In the genomic region with DNA sequence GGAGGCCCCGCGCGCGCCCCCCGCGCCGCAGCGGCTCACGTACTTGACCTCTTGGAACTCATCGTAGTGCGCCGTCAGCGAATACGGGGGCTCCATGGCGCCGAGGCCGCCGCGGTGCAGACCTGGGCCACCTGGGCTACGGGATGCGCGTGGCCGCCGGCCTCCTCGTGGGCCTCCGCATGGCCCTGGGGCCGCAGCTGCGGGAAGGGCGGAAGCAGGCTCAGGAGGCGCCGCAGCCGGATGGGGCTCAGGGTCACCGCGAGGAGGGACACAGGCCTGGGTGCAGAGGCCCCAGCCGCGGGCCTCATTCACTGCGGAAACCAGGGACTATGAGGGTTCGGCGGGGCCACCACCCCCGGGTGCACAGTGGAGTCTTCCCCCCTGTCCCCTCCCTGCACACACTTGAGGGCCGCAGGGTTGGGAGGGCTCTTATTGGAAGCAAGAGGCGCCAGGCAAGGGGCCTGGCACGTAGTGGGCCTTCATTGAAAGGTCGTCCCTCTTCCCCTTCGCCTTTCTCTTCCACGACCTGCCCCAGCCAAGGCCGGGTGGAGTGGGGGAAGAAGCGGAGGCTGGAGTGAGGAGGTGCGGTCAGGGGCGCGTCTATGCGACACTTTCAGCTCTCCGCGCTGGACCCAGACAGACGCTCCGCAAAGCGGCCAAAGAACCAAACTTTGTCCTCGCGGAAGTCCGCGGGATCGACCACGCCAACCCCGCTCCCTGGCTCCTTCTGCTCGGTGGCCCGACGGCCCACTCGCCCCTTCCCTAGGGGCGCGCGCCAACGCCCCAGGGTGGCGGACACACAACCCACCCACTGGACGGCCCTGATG, we compare ENCODE assay signal across 16 cellular contexts. TPM values are rescaled to one million over a fixed set of nuclear protein-coding genes. Genes with fewer than 3 reads are reported as not detected.
DNase-seq lines count a peak whose midpoint lies in the region; ATAC-seq, FAIRE-seq and TF ChIP-seq lines count a peak whose summit lies in the region.
"Had no signal": no experiment of that assay in that cellular context is flagged by ENCODE, and none has a peak within 500 bp of the region (broad histone marks: within the 10 kb centered on the region; RNA-seq: fewer than 3 reads in every experiment).

No MANE protein-coding gene starts in this region.

- no peak overlapping the region for H3K27ac ChIP-seq in A549
- no peak overlapping the region for H3K27ac ChIP-seq in ectodermal cell (ENCODE audit: insufficient read depth, low read depth, low read length, poor library complexity, severe bottlenecking)
- no peak overlapping the region for H3K27ac ChIP-seq in neuronal stem cell (replicated peaks; ENCODE audit: low read length)
- H3K27ac ChIP-seq: left lung had no signal

- peak overlapping the region; percentile 43 for H3K4me3 ChIP-seq in A549
- peak overlapping the region; percentile 34 for H3K4me3 ChIP-seq in ectodermal cell (ENCODE audit: insufficient read depth, low read depth, low read length)
- peak overlapping the region; percentile 24 to 78 for H3K4me3 ChIP-seq in neuronal stem cell (ENCODE audit: low read length in 2 of 2)
- H3K4me3 ChIP-seq: left lung had no signal

- peaks cover 75% of the 10 kb centered on the region for H3K27me3 ChIP-seq in ectodermal cell (ENCODE audit: control insufficient read depth, insufficient read depth, low read length, poor library complexity, severe bottlenecking)
- H3K27me3 ChIP-seq in neuronal stem cell (ENCODE audit: control insufficient read depth in 3 of 3, insufficient read depth in 3 of 3, low read depth in 1 of 3, low read length in 3 of 3), result peaks cover 26 to 97% (median 47%) of the 10 kb centered on the region in 3 experiments

- TF ChIP-seq EP300 in A549 (IDR thresholded peaks at IDR 0.05), result no peak

- TF ChIP-seq CTCF in A549 (IDR thresholded peaks at IDR 0.05), result no peak

- no peak for FAIRE-seq in A549 (lab: Jason Lieb, UNC)
- FAIRE-seq: colon had no signal

- H3K9ac ChIP-seq in neuronal stem cell (ENCODE audit: low read depth, low read length, poor library complexity), result peak overlapping the region; percentile 76

- no peak overlapping the region for H2BK15ac ChIP-seq in neuronal stem cell (ENCODE audit: low read length)

- H4K91ac ChIP-seq in neuronal stem cell (ENCODE audit: low read depth, low read length, poor library complexity), result no peak overlapping the region

- peaks cover 0 to 2% of the 10 kb centered on the region in 2 donors for H3K4me1 Mint-ChIP-seq in natural killer cell treated with Interleukin-12 subunit alpha and Interleukin-12 subunit beta and Interleukin-15 and Interleukin-18, amount 100 ng/mL, for 72 hours (ENCODE audit: low read depth in 2 of 2)

- H3K4me2 ChIP-seq in A549, result peak overlapping the region; percentile 92
- peak overlapping the region; percentile 83 for H3K4me2 ChIP-seq in neuronal stem cell (ENCODE audit: insufficient read depth, low read length, poor library complexity, severe bottlenecking)

- no peaks in the 10 kb centered on the region for H3K36me3 Mint-ChIP-seq in natural killer cell treated with Interleukin-12 subunit alpha and Interleukin-12 subunit beta and Interleukin-15 and Interleukin-18, amount 100 ng/mL, for 72 hours

- no peaks in the 10 kb centered on the region for H3K9me3 ChIP-seq in A549
- H3K9me3 ChIP-seq in ectodermal cell (ENCODE audit: control insufficient read depth, low read length), result no peaks in the 10 kb centered on the region
- H3K9me3 ChIP-seq in neuronal stem cell (replicated peaks in 1 of 2; ENCODE audit: control insufficient read depth in 2 of 2, insufficient read depth in 1 of 2, low read depth in 1 of 2, low read length in 2 of 2), result peaks cover 0 to 7% of the 10 kb centered on the region in 2 donors
- H3K9me3 ChIP-seq: left lung had no signal

- peak overlapping the region; percentile 91 for H2AK5ac ChIP-seq in neuronal stem cell (ENCODE audit: low read depth, low read length)

- H3K4ac ChIP-seq in neuronal stem cell (ENCODE audit: low read length), result no peak overlapping the region

- no peak overlapping the region for H3K14ac ChIP-seq in neuronal stem cell (ENCODE audit: low read length)

- 37% methylated on average over 52 of the region's 74 CpGs for WGBS in A549 (ENCODE audit: missing lambda C conversion rate)
- WGBS in ectodermal cell, 2 experiments, result 6 to 7% methylated on average over 74 of the region's 74 CpGs
- no CpG with 5 or more reads among the region's 74 CpGs for WGBS in neuronal stem cell (ENCODE audit: extremely low coverage in 2 of 2, insufficient read length in 2 of 2, insufficient replicate concordance in 1 of 2), 2 donors

- H3K4me1 ChIP-seq in A549 (peaks cover 6% of the 10 kb centered on the region; the same call in 1 of the 3 replicates), ectodermal cell (ENCODE audit: control insufficient read depth, insufficient read depth, low read length) (peaks cover 21% of the 10 kb centered on the region), neuronal stem cell (ENCODE audit: control insufficient read depth in 2 of 2, insufficient read depth in 1 of 2, low read depth in 1 of 2, low read length in 2 of 2) (peaks cover 0 to 12% of the 10 kb centered on the region in 2 donors)

- no peak overlapping the region for H3K4me3 Mint-ChIP-seq in natural killer cell treated with Interleukin-12 subunit alpha and Interleukin-12 subunit beta and Interleukin-15 and Interleukin-18, amount 100 ng/mL, for 72 hours

- DNase-seq in A549 (ENCODE audit: low read depth in 1 of 2, low spot score in 1 of 2), result no peak
- peak; percentile 12 for DNase-seq in COLO668 (lab: John Stamatoyannopoulos, UW; ENCODE audit: unreplicated experiment)
- DNase-seq in neuronal stem cell (ENCODE audit: low spot score), result no peak
- no peak for DNase-seq in NCI-H1694 (lab: John Stamatoyannopoulos, UW)
- DNase-seq in natural killer cell treated with Interleukin-12 subunit alpha and Interleukin-12 subunit beta and Interleukin-15 and Interleukin-18, amount 100 ng/mL, for 72 hours (ENCODE audit: low spot score), result no peak
- no peak for DNase-seq in NCI-H2107 (lab: John Stamatoyannopoulos, UW)
- DNase-seq: activated CD4-positive, alpha-beta T cell treated with anti-CD3 and anti-CD28 coated beads for 48 hours; activated gamma-delta T cell treated with Interleukin-2 at 50 U/mL for 16 hours had no signal

- H2BK120ac ChIP-seq in neuronal stem cell (ENCODE audit: low read depth, low read length), result peak overlapping the region; percentile 95

- POLR2A ChIA-PET in A549 (lab: Yijun Ruan, JAX), result no interaction called here

- no peak for TF ChIP-seq POLR2A in A549 (IDR thresholded peaks at IDR 0.05; ENCODE audit: low read length)

- ATAC-seq in A549 (peak in 1 of 2 experiments; percentile 5; a peak in 3 of 6 replicates), HG02759 (IDR thresholded peaks at IDR 0.05; ENCODE audit: unreplicated experiment) (no peak)
- ATAC-seq in natural killer cell treated with Interleukin-12 subunit alpha and Interleukin-12 subunit beta and Interleukin-15 and Interleukin-18, amount 100 ng/mL, for 72 hours, result no peak
- ATAC-seq: HCT116, left lung, sciatic nerve had no signal

- H2AFZ ChIP-seq in neuronal stem cell (ENCODE audit: low read length), result peak overlapping the region; percentile 87

- peak overlapping the region; percentile 9 for H4K8ac ChIP-seq in neuronal stem cell (ENCODE audit: low read depth, low read length)

- no peak for TF ChIP-seq RAD21 in A549 (conservative IDR thresholded peaks at IDR 0.05 in 1 of 2, IDR thresholded peaks at IDR 0.05 in 1 of 2)

- no peaks in the 10 kb centered on the region for H3K9me3 Mint-ChIP-seq in natural killer cell treated with Interleukin-12 subunit alpha and Interleukin-12 subunit beta and Interleukin-15 and Interleukin-18, amount 100 ng/mL, for 72 hours

- H3K18ac ChIP-seq in neuronal stem cell (ENCODE audit: low read length), result peak overlapping the region; percentile 84

- H2BK5ac ChIP-seq in neuronal stem cell (ENCODE audit: low read length), result no peak overlapping the region

- CTCF ChIA-PET in A549 (lab: Yijun Ruan, JAX), result no interaction called here

- H3K23ac ChIP-seq in neuronal stem cell (ENCODE audit: low read depth, low read length, poor library complexity), result peak overlapping the region; percentile 71

- peaks cover 8% of the 10 kb centered on the region for H3K79me1 ChIP-seq in neuronal stem cell (ENCODE audit: low read depth, low read length)

- peak overlapping the region; percentile 82 for H2BK12ac ChIP-seq in neuronal stem cell (ENCODE audit: low read length)

- H3K36me3 ChIP-seq in ectodermal cell (ENCODE audit: control insufficient read depth, insufficient read depth, low read length) (no peaks in the 10 kb centered on the region), neuronal stem cell (replicated peaks in 1 of 2; ENCODE audit: control insufficient read depth in 2 of 2, insufficient read depth in 2 of 2, low read length in 2 of 2) (peaks cover 0 to 2% of the 10 kb centered on the region in 2 donors)
- H3K36me3 ChIP-seq: left lung had no signal

- H3K27ac Mint-ChIP-seq in natural killer cell treated with Interleukin-12 subunit alpha and Interleukin-12 subunit beta and Interleukin-15 and Interleukin-18, amount 100 ng/mL, for 72 hours, result no peak overlapping the region

- H3K27me3 Mint-ChIP-seq in natural killer cell treated with Interleukin-12 subunit alpha and Interleukin-12 subunit beta and Interleukin-15 and Interleukin-18, amount 100 ng/mL, for 72 hours, result peaks cover 21 to 26% of the 10 kb centered on the region in 2 donors

RNA-seq across cellular contexts. Expression of gene ECEL1, which starts 0.9 kb away (rescaled TPM):
- polyA plus RNA-seq in A549 (2011; rRNA removed) (0.18 and 0.29 TPM in 2 replicates), A549 (2017; fragmentation: RNase III; extraction: RNeasy Plus Mini Kit Qiagen cat#74134 plus additional on column Dnase treatment) (0.10 to 0.13 TPM (median 0.12 TPM) in 3 replicates)
- polyA plus RNA-seq in A549 (2012; cell fraction: cytosol; rRNA removed), result 0.12 and 0.34 TPM in 2 replicates
- polyA plus RNA-seq in A549 (2012; cell fraction: nucleus; rRNA removed), result 0.65 TPM in 2 replicates
- polyA minus RNA-seq in A549 (2011; rRNA and poly(A)+ RNA removed), result 0.34 and 0.58 TPM in 2 replicates
- 4.2 TPM for polyA plus RNA-seq in ectodermal cell (2013, experiment 1 of 4)
- 4.5 TPM for polyA plus RNA-seq in ectodermal cell (2013, experiment 2 of 4)
- 4.7 TPM for polyA plus RNA-seq in ectodermal cell (2013, experiment 3 of 4)
- polyA plus RNA-seq in ectodermal cell (2013, experiment 4 of 4), result 7.1 TPM
- polyA plus RNA-seq in neuronal stem cell (2013, experiment 1 of 2), result 8.2 TPM
- polyA plus RNA-seq in neuronal stem cell (2013, experiment 2 of 2), result 7.9 TPM
- not detected for total RNA-seq in natural killer cell treated with Interleukin-12 subunit alpha and Interleukin-12 subunit beta and Interleukin-15 and Interleukin-18, amount 100 ng/mL, for 72 hours
- total RNA-seq: SK-MEL-5 had no signal

RNA-seq across cellular contexts. Expression of gene ALPI, which starts 30.8 kb away (rescaled TPM):
- polyA plus RNA-seq in A549 (2011; rRNA removed) (0.05 and 0.11 TPM in 2 replicates), A549 (2017; fragmentation: RNase III; extraction: RNeasy Plus Mini Kit Qiagen cat#74134 plus additional on column Dnase treatment) (not detected in 3 replicates)
- polyA plus RNA-seq in A549 (2012; cell fraction: cytosol; rRNA removed), result 0.03 and 0.04 TPM in 2 replicates
- polyA plus RNA-seq in A549 (2012; cell fraction: nucleus; rRNA removed), result 0.02 TPM in 2 replicates
- polyA minus RNA-seq in A549 (2011; rRNA and poly(A)+ RNA removed), result 0.24 and 0.29 TPM in 2 replicates
- polyA plus RNA-seq in ectodermal cell (2013, experiment 1 of 4), result not detected
- not detected for polyA plus RNA-seq in ectodermal cell (2013, experiment 2 of 4)
- polyA plus RNA-seq in ectodermal cell (2013, experiment 3 of 4), result not detected
- not detected for polyA plus RNA-seq in ectodermal cell (2013, experiment 4 of 4)
- not detected for polyA plus RNA-seq in neuronal stem cell (2013, experiment 1 of 2)
- not detected for polyA plus RNA-seq in neuronal stem cell (2013, experiment 2 of 2)
- total RNA-seq in natural killer cell treated with Interleukin-12 subunit alpha and Interleukin-12 subunit beta and Interleukin-15 and Interleukin-18, amount 100 ng/mL, for 72 hours, result not detected
- total RNA-seq: left lung, NCI-H460, sciatic nerve, SK-MEL-5 had no signal

RNA-seq across cellular contexts. Expression of gene PRSS56, which starts 33.4 kb away (rescaled TPM):
- polyA plus RNA-seq in A549 (2011; rRNA removed) (not detected in 2 replicates), A549 (2017; fragmentation: RNase III; extraction: RNeasy Plus Mini Kit Qiagen cat#74134 plus additional on column Dnase treatment) (0.07 TPM in 1 of 3 replicates, not detected in the others)
- 0.03 and 0.14 TPM in 2 replicates for polyA plus RNA-seq in A549 (2012; cell fraction: cytosol; rRNA removed)
- polyA plus RNA-seq in A549 (2012; cell fraction: nucleus; rRNA removed), result 0.12 and 0.28 TPM in 2 replicates
- not detected in 2 replicates for polyA minus RNA-seq in A549 (2011; rRNA and poly(A)+ RNA removed)
- polyA plus RNA-seq in ectodermal cell (2013, experiment 1 of 4), result 0.54 TPM
- polyA plus RNA-seq in ectodermal cell (2013, experiment 2 of 4), result 0.76 TPM
- 0.91 TPM for polyA plus RNA-seq in ectodermal cell (2013, experiment 3 of 4)
- polyA plus RNA-seq in ectodermal cell (2013, experiment 4 of 4), result 0.73 TPM
- not detected for polyA plus RNA-seq in neuronal stem cell (2013, experiment 1 of 2)
- polyA plus RNA-seq in neuronal stem cell (2013, experiment 2 of 2), result not detected
- total RNA-seq in natural killer cell treated with Interleukin-12 subunit alpha and Interleukin-12 subunit beta and Interleukin-15 and Interleukin-18, amount 100 ng/mL, for 72 hours, result not detected
- total RNA-seq: left lung, NCI-H460, sciatic nerve, SK-MEL-5 had no signal

RNA-seq across cellular contexts. Expression of gene CHRND, which starts 39.2 kb away (rescaled TPM):
- polyA plus RNA-seq in A549 (2011; rRNA removed), result not detected in 2 replicates
- not detected in 2 replicates for polyA plus RNA-seq in A549 (2012; cell fraction: cytosol; rRNA removed)
- not detected in 2 replicates for polyA plus RNA-seq in A549 (2012; cell fraction: nucleus; rRNA removed)
- polyA plus RNA-seq in A549 (2017; fragmentation: RNase III; extraction: RNeasy Plus Mini Kit Qiagen cat#74134 plus additional on column Dnase treatment), result not detected in 3 replicates
- polyA minus RNA-seq in A549 (2011; rRNA and poly(A)+ RNA removed), result not detected in 2 replicates
- polyA plus RNA-seq in ectodermal cell (2013, experiment 1 of 4), result 0.31 TPM
- 0.14 TPM for polyA plus RNA-seq in ectodermal cell (2013, experiment 2 of 4)
- 0.16 TPM for polyA plus RNA-seq in ectodermal cell (2013, experiment 3 of 4)
- 0.20 TPM for polyA plus RNA-seq in ectodermal cell (2013, experiment 4 of 4)
- polyA plus RNA-seq in neuronal stem cell (2013, experiment 1 of 2), result 0.18 TPM
- polyA plus RNA-seq in neuronal stem cell (2013, experiment 2 of 2), result 0.14 TPM
- not detected for total RNA-seq in natural killer cell treated with Interleukin-12 subunit alpha and Interleukin-12 subunit beta and Interleukin-15 and Interleukin-18, amount 100 ng/mL, for 72 hours
- total RNA-seq: left lung, sciatic nerve had no signal

RNA-seq across cellular contexts. Expression of gene CHRNG, which starts 52.7 kb away (rescaled TPM):
- polyA plus RNA-seq in A549 (2011; rRNA removed) (not detected in 2 replicates), A549 (2017; fragmentation: RNase III; extraction: RNeasy Plus Mini Kit Qiagen cat#74134 plus additional on column Dnase treatment) (not detected in 3 replicates)
- not detected in 2 replicates for polyA plus RNA-seq in A549 (2012; cell fraction: cytosol; rRNA removed)
- not detected in 2 replicates for polyA plus RNA-seq in A549 (2012; cell fraction: nucleus; rRNA removed)
- not detected in 2 replicates for polyA minus RNA-seq in A549 (2011; rRNA and poly(A)+ RNA removed)
- polyA plus RNA-seq in ectodermal cell (2013, experiment 1 of 4), result not detected
- polyA plus RNA-seq in ectodermal cell (2013, experiment 2 of 4), result not detected
- polyA plus RNA-seq in ectodermal cell (2013, experiment 3 of 4), result not detected
- not detected for polyA plus RNA-seq in ectodermal cell (2013, experiment 4 of 4)
- polyA plus RNA-seq in neuronal stem cell (2013, experiment 1 of 2), result not detected
- not detected for polyA plus RNA-seq in neuronal stem cell (2013, experiment 2 of 2)
- not detected for total RNA-seq in natural killer cell treated with Interleukin-12 subunit alpha and Interleukin-12 subunit beta and Interleukin-15 and Interleukin-18, amount 100 ng/mL, for 72 hours
- total RNA-seq: left lung, NCI-H460, sciatic nerve, SK-MEL-5 had no signal
